ENCODE assay signal across 1 cellular context in genomic region chr9:116008278-116008677, GRCh38.
TF ChIP-seq lines count a peak whose summit lies in the region.

No MANE protein-coding gene starts in this region.

TF ChIP-seq in HCT116, 20 proteins besides CTCF, POLR2A, EP300 and RAD21 (continued from another document):
- TF ChIP-seq ZBTB33 (IDR thresholded peaks at IDR 0.05; ENCODE audit: extremely low read depth, insufficient replicate concordance, low read length) (no peak), FOSL1 (IDR thresholded peaks at IDR 0.05; ENCODE audit: low read depth) (peak; percentile 86), EGR1 (IDR thresholded peaks at IDR 0.05; ENCODE audit: low read depth) (peak; percentile 44; the same call in 1 of the 2 replicates), CBX3 (IDR thresholded peaks at IDR 0.05; ENCODE audit: low read depth) (peak; percentile 83), CEBPB (IDR thresholded peaks at IDR 0.05; ENCODE audit: low read depth) (0 out of 2 replicates have a peak, but pooled peaks have one; percentile 52), SRF (IDR thresholded peaks at IDR 0.05; ENCODE audit: low read depth) (no peak), POLR2AphosphoS5 (IDR thresholded peaks at IDR 0.05; ENCODE audit: low read depth, low read length) (peak; percentile 58; the same call in 1 of the 2 replicates), YY1 (IDR thresholded peaks at IDR 0.05; ENCODE audit: extremely low read depth, insufficient replicate concordance, low read depth, low read length) (peak; percentile 20)
- TF ChIP-seq, protein P1, sequence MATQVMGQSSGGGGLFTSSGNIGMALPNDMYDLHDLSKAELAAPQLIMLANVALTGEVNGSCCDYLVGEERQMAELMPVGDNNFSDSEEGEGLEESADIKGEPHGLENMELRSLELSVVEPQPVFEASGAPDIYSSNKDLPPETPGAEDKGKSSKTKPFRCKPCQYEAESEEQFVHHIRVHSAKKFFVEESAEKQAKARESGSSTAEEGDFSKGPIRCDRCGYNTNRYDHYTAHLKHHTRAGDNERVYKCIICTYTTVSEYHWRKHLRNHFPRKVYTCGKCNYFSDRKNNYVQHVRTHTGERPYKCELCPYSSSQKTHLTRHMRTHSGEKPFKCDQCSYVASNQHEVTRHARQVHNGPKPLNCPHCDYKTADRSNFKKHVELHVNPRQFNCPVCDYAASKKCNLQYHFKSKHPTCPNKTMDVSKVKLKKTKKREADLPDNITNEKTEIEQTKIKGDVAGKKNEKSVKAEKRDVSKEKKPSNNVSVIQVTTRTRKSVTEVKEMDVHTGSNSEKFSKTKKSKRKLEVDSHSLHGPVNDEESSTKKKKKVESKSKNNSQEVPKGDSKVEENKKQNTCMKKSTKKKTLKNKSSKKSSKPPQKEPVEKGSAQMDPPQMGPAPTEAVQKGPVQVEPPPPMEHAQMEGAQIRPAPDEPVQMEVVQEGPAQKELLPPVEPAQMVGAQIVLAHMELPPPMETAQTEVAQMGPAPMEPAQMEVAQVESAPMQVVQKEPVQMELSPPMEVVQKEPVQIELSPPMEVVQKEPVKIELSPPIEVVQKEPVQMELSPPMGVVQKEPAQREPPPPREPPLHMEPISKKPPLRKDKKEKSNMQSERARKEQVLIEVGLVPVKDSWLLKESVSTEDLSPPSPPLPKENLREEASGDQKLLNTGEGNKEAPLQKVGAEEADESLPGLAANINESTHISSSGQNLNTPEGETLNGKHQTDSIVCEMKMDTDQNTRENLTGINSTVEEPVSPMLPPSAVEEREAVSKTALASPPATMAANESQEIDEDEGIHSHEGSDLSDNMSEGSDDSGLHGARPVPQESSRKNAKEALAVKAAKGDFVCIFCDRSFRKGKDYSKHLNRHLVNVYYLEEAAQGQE (IDR thresholded peaks at IDR 0.05; ENCODE audit: low read depth) = no peak
- TF ChIP-seq, protein P2, sequence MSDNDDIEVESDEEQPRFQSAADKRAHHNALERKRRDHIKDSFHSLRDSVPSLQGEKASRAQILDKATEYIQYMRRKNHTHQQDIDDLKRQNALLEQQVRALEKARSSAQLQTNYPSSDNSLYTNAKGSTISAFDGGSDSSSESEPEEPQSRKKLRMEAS (IDR thresholded peaks at IDR 0.05) = peak; percentile 58; the same call in 1 of the 2 replicates
